8 cellular contexts compared by ENCODE assay signal in genomic region chr4:139951051-139951450, GRCh38.
DNase-seq lines count a peak whose midpoint lies in the region; ATAC-seq, FAIRE-seq and TF ChIP-seq lines count a peak whose summit lies in the region.

No MANE protein-coding gene starts in this region.

- H2BK5ac ChIP-seq in IMR-90 (ENCODE audit: low read depth, low read length, poor library complexity, severe bottlenecking) = no peak overlapping the region

- ATAC-seq in GM19463 (IDR thresholded peaks at IDR 0.05; ENCODE audit: unreplicated experiment) = peak; percentile 17
- no peak for ATAC-seq in IMR-90 (ENCODE audit: low read depth)

- no peaks in the 10 kb centered on the region for H3K79me2 ChIP-seq in astrocyte (ENCODE audit: insufficient read depth, low read length)
- H3K79me2 ChIP-seq in parathyroid adenoma = no peaks in the 10 kb centered on the region

- no peaks in the 10 kb centered on the region; a peak in 2 of 4 replicates for H3K79me1 ChIP-seq in IMR-90 (ENCODE audit: low read depth in 1 of 2, low read length in 2 of 2)

- H3K27me3 Mint-ChIP-seq in astrocyte (ENCODE audit: low read depth, unreplicated experiment) = no peaks in the 10 kb centered on the region

- no peaks in the 10 kb centered on the region for H3K9me3 Mint-ChIP-seq in astrocyte (ENCODE audit: unreplicated experiment)

- no TSS peak for BruUV-seq in IMR-90 (replicated peaks; lab: Mats Ljungman, UMichigan)

- no peak overlapping the region for H2AK5ac ChIP-seq in IMR-90 (ENCODE audit: low read depth, low read length)

- H3K18ac ChIP-seq in IMR-90 (ENCODE audit: low read depth, low read length) = no peak overlapping the region

- DNase-seq in IMR-90 (no peak), astrocyte (ENCODE audit: low read depth) (peak; percentile 67), OCI-M1 (lab: John Stamatoyannopoulos, UW) (no peak), H7 (no peak), cerebellar nuclear complex (lab: John Stamatoyannopoulos, UW) (no peak)
- DNase-seq in NK-92 treated with Interleukin-12 subunit alpha and Interleukin-12 subunit beta, amount 100 ng/mL, for 24 hours (lab: John Stamatoyannopoulos, UW) = no peak

- no peak overlapping the region for H2BK120ac ChIP-seq in IMR-90 (ENCODE audit: low read depth, low read length)

- H3K27me3 ChIP-seq in IMR-90 (ENCODE audit: control insufficient read depth, insufficient read depth, low read length) (no peaks in the 10 kb centered on the region), astrocyte (ENCODE audit: insufficient read depth, low read length) (no peaks in the 10 kb centered on the region), parathyroid adenoma (ENCODE audit: control insufficient read depth, insufficient read depth, low read length) (no peaks in the 10 kb centered on the region), H7 (ENCODE audit: control insufficient read depth, insufficient read depth, low read length) (no peaks in the 10 kb centered on the region)

- no peaks in the 10 kb centered on the region; the same call in 1 of the 2 replicates for H3K9me1 ChIP-seq in IMR-90 (ENCODE audit: insufficient read depth, low read length)

- H3K4me1 Mint-ChIP-seq in astrocyte (ENCODE audit: low read depth, unreplicated experiment) = peaks cover 26% of the 10 kb centered on the region

- H3K36me3 ChIP-seq in IMR-90 (ENCODE audit: control insufficient read depth, insufficient read depth, low read length) (no peaks in the 10 kb centered on the region), astrocyte (ENCODE audit: insufficient read depth, low read length) (no peaks in the 10 kb centered on the region), parathyroid adenoma (ENCODE audit: control insufficient read depth, insufficient read depth, low read length) (no peaks in the 10 kb centered on the region), H7 (replicated peaks; ENCODE audit: control insufficient read depth, insufficient read depth, low read length) (no peaks in the 10 kb centered on the region)

- H3K27ac Mint-ChIP-seq in astrocyte (ENCODE audit: unreplicated experiment) = peak overlapping the region; percentile 59

- H4K91ac ChIP-seq in IMR-90 (ENCODE audit: insufficient read depth, low read depth, low read length) = no peak overlapping the region

- FAIRE-seq in astrocyte (lab: Jason Lieb, UNC) = no peak

- H3K4me2 ChIP-seq in IMR-90 (ENCODE audit: low read depth, low read length) = no peak overlapping the region
- H3K4me2 ChIP-seq in astrocyte (ENCODE audit: low read length) = peak overlapping the region; percentile 47
- H3K4me2 ChIP-seq in parathyroid adenoma (ENCODE audit: low read length) = no peak overlapping the region

- TF ChIP-seq CTCF in IMR-90 (conservative IDR thresholded peaks at IDR 0.05; ENCODE audit: low read depth, low read length) (no peak), astrocyte (IDR thresholded peaks at IDR 0.05; ENCODE audit: insufficient read depth, low read depth, low read length) (no peak), parathyroid adenoma (IDR thresholded peaks at IDR 0.05) (no peak)

- CTCF ChIA-PET in IMR-90 (lab: Yijun Ruan, JAX) = no interaction called here

- no peak overlapping the region for H2BK15ac ChIP-seq in IMR-90 (ENCODE audit: low read depth, low read length)

- peaks cover 8% of the 10 kb centered on the region; the same call in 1 of the 2 replicates for H3K4me1 ChIP-seq in IMR-90 (ENCODE audit: control insufficient read depth, insufficient read depth, low read length)
- peaks cover 7% of the 10 kb centered on the region for H3K4me1 ChIP-seq in astrocyte (ENCODE audit: insufficient read depth, low read length)
- H3K4me1 ChIP-seq in parathyroid adenoma = no peaks in the 10 kb centered on the region

- no peak overlapping the region for H3K4ac ChIP-seq in IMR-90 (ENCODE audit: low read depth, low read length)

- H4K20me1 ChIP-seq in IMR-90 (ENCODE audit: insufficient read depth, low read length) (no peaks in the 10 kb centered on the region), astrocyte (ENCODE audit: insufficient read depth, low read length) (peaks cover 3% of the 10 kb centered on the region)

- intact Hi-C loops in IMR-90 (cut with micrococcal nuclease) = no loop called here

- H3K23ac ChIP-seq in IMR-90 (ENCODE audit: low read depth, low read length) = no peak overlapping the region

- H4K8ac ChIP-seq in IMR-90 (ENCODE audit: low read depth in 2 of 2, low read length in 2 of 2) = no peak overlapping the region

- H3K27ac ChIP-seq in IMR-90 (ENCODE audit: insufficient read depth, low read length) = no peak overlapping the region
- no peak overlapping the region for H3K27ac ChIP-seq in astrocyte (ENCODE audit: low read depth, low read length)
- H3K27ac ChIP-seq in parathyroid adenoma = no peak overlapping the region

- H3K9me3 ChIP-seq in IMR-90 (ENCODE audit: control insufficient read depth, insufficient read depth, low read length) = no peaks in the 10 kb centered on the region
- no peaks in the 10 kb centered on the region for H3K9me3 ChIP-seq in astrocyte (ENCODE audit: insufficient read depth, low read depth, low read length)
- H3K9me3 ChIP-seq in parathyroid adenoma (ENCODE audit: control insufficient read depth, low read length) = no peaks in the 10 kb centered on the region

- no peak overlapping the region for H2AFZ ChIP-seq in IMR-90 (replicated peaks; ENCODE audit: low read length, poor library complexity)
- H2AFZ ChIP-seq in astrocyte (ENCODE audit: low read depth, low read length) = no peak overlapping the region
- H2AFZ ChIP-seq in parathyroid adenoma = peak overlapping the region; percentile 33

- no peak overlapping the region for H3K56ac ChIP-seq in IMR-90 (ENCODE audit: extremely low read depth, insufficient read depth, low read length)

- no peak for TF ChIP-seq RAD21 in IMR-90 (IDR thresholded peaks at IDR 0.05; ENCODE audit: low read length)

- no peak overlapping the region for H4K5ac ChIP-seq in IMR-90 (ENCODE audit: low read depth, low read length)

- H2BK20ac ChIP-seq in IMR-90 (ENCODE audit: low read depth, low read length) = no peak overlapping the region

- H3K9ac ChIP-seq in IMR-90 (ENCODE audit: low read depth, low read length) (no peak overlapping the region), astrocyte (ENCODE audit: low read length) (no peak overlapping the region), parathyroid adenoma (no peak overlapping the region)

- H2AK9ac ChIP-seq in IMR-90 (replicated peaks; ENCODE audit: low read depth, low read length, poor library complexity) = no peak overlapping the region

- in situ Hi-C loops in IMR-90 (cut with MboI; ENCODE audit: low sequenced_read_pairs) = no loop called here

- peaks cover 2% of the 10 kb centered on the region for H3K36me3 Mint-ChIP-seq in astrocyte (ENCODE audit: low read depth, unreplicated experiment)

- no peak overlapping the region for H3K14ac ChIP-seq in IMR-90 (replicated peaks; ENCODE audit: low read depth, low read length)

- peak overlapping the region; percentile 34 for H3K4me3 Mint-ChIP-seq in astrocyte (ENCODE audit: unreplicated experiment)

- 88% methylated on average over 1 of the region's 2 CpGs; no CpG with 5 or more reads in 1 of the 2 experiments for WGBS in IMR-90 (ENCODE audit: extremely low coverage in 2 of 2, insufficient read length in 1 of 2), 2 experiments

- dilution Hi-C loops in IMR-90 (cut with HindIII; ENCODE audit: low sequenced_read_pairs, unreplicated experiment) = no loop called here

- TF ChIP-seq POLR2A in IMR-90 (IDR thresholded peaks at IDR 0.05; ENCODE audit: low read depth, low read length) = no peak

- no peak overlapping the region for H3K4me3 ChIP-seq in IMR-90 (ENCODE audit: insufficient read depth, low read depth, low read length)
- H3K4me3 ChIP-seq in astrocyte (ENCODE audit: insufficient read depth, low read depth, low read length) = no peak overlapping the region
- H3K4me3 ChIP-seq in parathyroid adenoma (ENCODE audit: low read depth, low read length) = no peak overlapping the region
- H3K4me3 ChIP-seq in H7 (ENCODE audit: insufficient read depth, low read depth, low read length) = no peak overlapping the region

- POLR2A ChIA-PET in IMR-90 (lab: Charles Lee; ENCODE audit: unreplicated experiment) = no interaction called here

TF ChIP-seq in IMR-90, 13 proteins besides CTCF, POLR2A, EP300 and RAD21:
- TF ChIP-seq RFX5 (IDR thresholded peaks at IDR 0.05; ENCODE audit: low read depth, low read length) (no peak), MAFK (IDR thresholded peaks at IDR 0.05; ENCODE audit: low read depth, low read length) (peak; percentile 69; the same call in 1 of the 2 replicates), MAZ (IDR thresholded peaks at IDR 0.05; ENCODE audit: borderline replicate concordance, low read depth, low read length) (no peak)
TF ChIP-seq in IMR-90: peak in this region for 1.
